In the genomic region with DNA sequence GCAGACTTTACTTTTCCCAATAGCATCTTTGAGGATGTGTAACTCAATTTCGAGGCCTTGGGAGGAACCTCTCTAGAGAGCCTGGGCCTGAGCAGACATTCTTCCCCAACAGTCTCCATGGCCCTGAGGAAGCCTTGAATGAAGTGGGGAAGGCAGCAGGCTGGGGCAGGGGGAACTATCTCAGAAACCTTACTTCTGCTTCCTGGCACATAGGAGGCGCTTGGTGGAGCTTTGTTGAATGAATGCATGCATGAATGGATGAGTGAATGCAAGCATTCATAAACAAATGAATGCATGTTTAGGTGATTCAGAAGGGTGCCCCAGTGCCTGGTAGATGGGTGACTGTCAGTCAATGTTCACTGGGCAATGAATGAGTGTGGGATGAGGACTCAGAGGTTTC, we compare ENCODE assay signal across 16 cellular contexts. TPM values are rescaled to one million over a fixed set of nuclear protein-coding genes. Genes with fewer than 3 reads are reported as not detected.
DNase-seq lines count a peak whose midpoint lies in the region; ATAC-seq and TF ChIP-seq lines count a peak whose summit lies in the region.
"Had no signal": no experiment of that assay in that cellular context is flagged by ENCODE, and none has a peak within 500 bp of the region (broad histone marks: within the 10 kb centered on the region; RNA-seq: fewer than 3 reads in every experiment).

No MANE protein-coding gene starts in this region.

- in situ Hi-C loops in HAP-1 (cut with MboI; ENCODE audit: low sequenced_read_pairs), result no loop called here

- H3K27me3 ChIP-seq in right atrium auricular region (no peaks in the 10 kb centered on the region), vagina (no peaks in the 10 kb centered on the region), HAP-1 (ENCODE audit: low read depth) (no peaks in the 10 kb centered on the region)
- H3K27me3 ChIP-seq: esophagus squamous epithelium had no signal

- no peak for TF ChIP-seq POLR2A in vagina (IDR thresholded peaks at IDR 0.05)

- POLR2A ChIA-PET in OCI-LY7 (lab: Charles Lee), result no interaction called here

- BruUV-seq in OCI-LY7 (replicated peaks; lab: Mats Ljungman, UMichigan), result no TSS peak

- no peak for ATAC-seq in Right ventricle myocardium inferior
- no peak for ATAC-seq in GM18517 (IDR thresholded peaks at IDR 0.05; ENCODE audit: unreplicated experiment)
- ATAC-seq in HG03280 (IDR thresholded peaks at IDR 0.05; ENCODE audit: unreplicated experiment), result no peak
- ATAC-seq: mucosa of descending colon; Panc1; stimulated activated effector memory CD8-positive, alpha-beta T cell treated with anti-CD3 and anti-CD28 coated beads, Interleukin-12 subunit alpha, Interleukin-12 subunit beta, amount 100 ng/mL, for 72 hours had no signal

- no peak for TF ChIP-seq CTCF in right atrium auricular region (IDR thresholded peaks at IDR 0.05)
- TF ChIP-seq CTCF in OCI-LY7 (conservative IDR thresholded peaks at IDR 0.05; ENCODE audit: low read length), result peak; percentile 55
- TF ChIP-seq CTCF in vagina (IDR thresholded peaks at IDR 0.05), result no peak

- CTCF ChIA-PET in OCI-LY7 (lab: Charles Lee; ENCODE audit: unreplicated experiment), result no interaction called here

- peaks cover 4 to 41% of the 10 kb centered on the region in 2 donors for H3K4me1 ChIP-seq in right atrium auricular region
- H3K4me1 ChIP-seq in OCI-LY7 (ENCODE audit: insufficient read depth, low read length, poor library complexity, severe bottlenecking), result peaks cover 18% of the 10 kb centered on the region
- H3K4me1 ChIP-seq in vagina, result peaks cover 8% of the 10 kb centered on the region
- H3K4me1 ChIP-seq in HAP-1, result no peaks in the 10 kb centered on the region

- no peak overlapping the region; the same call in 1 of the 2 replicates for H2AFZ ChIP-seq in OCI-LY7 (ENCODE audit: low read length)

- no peak for DNase-seq in right atrium auricular region (ENCODE audit: low spot score)
- DNase-seq in Right ventricle myocardium inferior (ENCODE audit: missing footprints), result no peak
- peak; percentile 78 for DNase-seq in OCI-LY7 (ENCODE audit: low spot score)
- DNase-seq in kidney glomerular epithelial cell (lab: John Stamatoyannopoulos, UW), result peak; percentile 60
- DNase-seq in vagina (ENCODE audit: extremely low spot score in 2 of 2), result peak in 1 of 2 donors; percentile 70
- no peak for DNase-seq in HAP-1 (ENCODE audit: low spot score in 2 of 2)
- DNase-seq: C1 segment of cervical spinal cord; esophagus squamous epithelium; GDM1; NCI-H2171 treated with DMSO at 0.1 percent for 48 hours; stimulated activated CD4-positive, alpha-beta T cell treated with anti-CD3 and anti-CD28 coated beads, Interleukin-2, amount 100 ng/mL, for 48 hours had no signal

- intact Hi-C loops in Right ventricle myocardium inferior (cut with DNase I), result no loop called here
- intact Hi-C loops in OCI-LY7 (cut with micrococcal nuclease; ENCODE audit: unreplicated experiment), result no loop called here
- intact Hi-C loops in vagina (cut with DNase I), result no loop called here

- no peaks in the 10 kb centered on the region for H3K36me3 ChIP-seq in right atrium auricular region
- no peaks in the 10 kb centered on the region for H3K36me3 ChIP-seq in OCI-LY7 (ENCODE audit: insufficient read depth, low read length)
- no peaks in the 10 kb centered on the region for H3K36me3 ChIP-seq in vagina
- H3K36me3 ChIP-seq in HAP-1 (replicated peaks), result no peaks in the 10 kb centered on the region
- H3K36me3 ChIP-seq: esophagus squamous epithelium had no signal

- no peaks in the 10 kb centered on the region for H3K9me2 ChIP-seq in OCI-LY7 (ENCODE audit: insufficient read depth, low read length)

- H4K20me1 ChIP-seq in OCI-LY7 (ENCODE audit: insufficient read depth, low read length), result no peaks in the 10 kb centered on the region

- peak overlapping the region; percentile 71 to 76 for H3K27ac ChIP-seq in right atrium auricular region
- H3K27ac ChIP-seq in OCI-LY7 (ENCODE audit: low read depth, low read length, poor library complexity, severe bottlenecking), result no peak overlapping the region
- peak overlapping the region; percentile 78 for H3K27ac ChIP-seq in vagina

- H3K9me3 ChIP-seq in right atrium auricular region, result no peaks in the 10 kb centered on the region
- no peaks in the 10 kb centered on the region for H3K9me3 ChIP-seq in OCI-LY7 (ENCODE audit: low read length)
- H3K9me3 ChIP-seq in vagina, result no peaks in the 10 kb centered on the region
- no peaks in the 10 kb centered on the region for H3K9me3 ChIP-seq in HAP-1
- H3K9me3 ChIP-seq: esophagus squamous epithelium, mucosa of descending colon had no signal

- peak overlapping the region; percentile 43 for H3K4me2 ChIP-seq in OCI-LY7 (ENCODE audit: low read length)

- H3K79me2 ChIP-seq in OCI-LY7 (ENCODE audit: insufficient read depth, low read depth, low read length), result no peaks in the 10 kb centered on the region

- H3K4me3 ChIP-seq in right atrium auricular region (no peak overlapping the region), OCI-LY7 (ENCODE audit: low read depth, low read length, poor library complexity, severe bottlenecking) (no peak overlapping the region), vagina (no peak overlapping the region), HAP-1 (no peak overlapping the region)
- H3K4me3 ChIP-seq: esophagus squamous epithelium, mucosa of descending colon had no signal

RNA-seq across cellular contexts. Expression of a gene that starts 58.3 kb away (rescaled TPM):
- 10 to 100 TPM; 17.9 to 56.8 TPM for total RNA-seq in right atrium auricular region
- total RNA-seq in Right ventricle myocardium inferior, result 94.9 TPM
- total RNA-seq in OCI-LY7 (2014; rRNA removed; shearing (Covaris generic)), result 0.05 and 0.09 TPM in 2 replicates
- total RNA-seq in OCI-LY7 (2022), result 0.30 TPM in 1 of 2 replicates, not detected in the other
- 5.2 TPM for total RNA-seq in vagina

Comparison
In these comparisons a context has a peak if more than half of its experiments do, and no peak if none do; other contexts are left out.
1. DNase-seq: peak in OCI-LY7 (single experiment) and kidney glomerular epithelial cell (single experiment); none in right atrium auricular region (single experiment), Right ventricle myocardium inferior (single experiment) and HAP-1 (0 of 2).